In the genomic region with DNA sequence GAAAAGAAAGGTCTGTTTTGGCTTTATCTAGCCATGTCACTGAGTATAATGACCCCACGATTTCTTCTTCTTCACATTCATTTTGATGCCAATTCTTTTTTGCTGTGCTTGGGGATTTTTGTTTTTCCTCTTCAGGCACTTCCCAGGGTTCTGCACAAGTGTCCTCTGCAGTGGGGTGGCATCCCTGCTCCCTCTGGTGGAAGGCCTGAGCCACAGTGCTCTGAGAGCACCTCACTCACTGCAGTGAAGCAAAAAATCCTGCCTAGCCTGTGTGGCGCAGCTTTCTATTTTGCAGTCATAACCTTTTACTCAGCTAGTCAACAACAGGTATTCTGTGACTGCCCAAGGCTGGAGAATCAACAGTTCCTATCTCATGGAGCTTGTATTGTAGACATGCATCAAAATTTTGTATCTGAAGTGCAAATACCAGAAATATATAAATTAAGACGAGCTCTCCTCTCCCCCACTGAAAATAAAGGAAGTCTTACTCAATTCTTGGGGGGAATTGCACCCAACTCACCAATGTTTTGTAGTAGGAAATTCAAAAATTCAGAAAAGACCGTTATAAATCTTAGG, we compare ENCODE assay signal across 8 cellular contexts.
DNase-seq lines count a peak whose midpoint lies in the region; ATAC-seq and TF ChIP-seq lines count a peak whose summit lies in the region.

No MANE protein-coding gene starts in this region.

- H3K79me2 ChIP-seq in GM23338 (replicated peaks; ENCODE audit: insufficient read depth) (no peaks in the 10 kb centered on the region), mammary epithelial cell (ENCODE audit: insufficient read depth, low read length) (no peaks in the 10 kb centered on the region)

- H3K9ac ChIP-seq in mammary epithelial cell (ENCODE audit: insufficient read depth, low read length), result no peak overlapping the region

- peaks cover 1% of the 10 kb centered on the region for H3K27me3 Mint-ChIP-seq in GM23338 (ENCODE audit: insufficient read depth, low read depth, poor library complexity)
- peaks cover 5% of the 10 kb centered on the region for H3K27me3 Mint-ChIP-seq in activated T-cell treated with anti-CD3 and anti-CD28 coated beads, Interleukin-2, amount 50 U/mL, for 4 hours (ENCODE audit: low read depth)

- no peak overlapping the region for H3K27ac ChIP-seq in GM23338 (ENCODE audit: low read depth)
- H3K27ac ChIP-seq in mammary epithelial cell (ENCODE audit: insufficient read depth, low read depth, low read length), result no peak overlapping the region
- no peak overlapping the region for H3K27ac ChIP-seq in testis

- H3K4me3 Mint-ChIP-seq in GM23338, result no peak overlapping the region
- H3K4me3 Mint-ChIP-seq in activated T-cell treated with anti-CD3 and anti-CD28 coated beads, Interleukin-2, amount 50 U/mL, for 4 hours, result no peak overlapping the region

- TF ChIP-seq CTCF in AG09309 (IDR thresholded peaks at IDR 0.05; ENCODE audit: control insufficient read depth, insufficient read depth, low read depth, low read length, missing control alignments) (peak; percentile 82), GM23338 (conservative IDR thresholded peaks at IDR 0.05; ENCODE audit: low read depth in 2 of 2) (peak; percentile 72 to 86), mammary epithelial cell (conservative IDR thresholded peaks at IDR 0.05 in 1 of 2, IDR thresholded peaks at IDR 0.05 in 1 of 2; ENCODE audit: extremely low read depth in 1 of 2, insufficient read depth in 1 of 2, low read depth in 1 of 2, low read length in 2 of 2) (peak; percentile 76 to 93), testis (IDR thresholded peaks at IDR 0.05) (peak; percentile 54 to 72 (median 56))

- no TSS peak for BruUV-seq in mammary epithelial cell (replicated peaks; lab: Mats Ljungman, UMichigan)

- H3K4me3 ChIP-seq in AG09309 (ENCODE audit: control insufficient read depth, low read depth, low read length) (no peak overlapping the region), GM23338 (no peak overlapping the region), mammary epithelial cell (replicated peaks in 1 of 3; ENCODE audit: insufficient read depth in 1 of 3, low read depth in 2 of 3, low read length in 3 of 3) (no peak overlapping the region), testis (no peak overlapping the region)

- in situ Hi-C loops in mammary epithelial cell (cut with MboI; ENCODE audit: low sequenced_read_pairs in 2 of 2), result loop anchor here (10.0 to 25.0 kb wide), 2 partner anchors 173 to 530 kb away; no protein-coding TSS in a partner anchor

- H3K36me3 ChIP-seq in GM23338 (ENCODE audit: insufficient read depth), result no peaks in the 10 kb centered on the region
- H3K36me3 ChIP-seq in mammary epithelial cell (ENCODE audit: insufficient read depth, low read length), result no peaks in the 10 kb centered on the region
- H3K36me3 ChIP-seq in testis (ENCODE audit: low read depth, missing control alignments), result no peaks in the 10 kb centered on the region

- peaks cover 4% of the 10 kb centered on the region; the same call in 2 of the 3 replicates for H3K4me1 Mint-ChIP-seq in GM23338
- no peaks in the 10 kb centered on the region for H3K4me1 Mint-ChIP-seq in activated T-cell treated with anti-CD3 and anti-CD28 coated beads, Interleukin-2, amount 50 U/mL, for 4 hours (ENCODE audit: low read depth)

- no peak overlapping the region for H3K27ac Mint-ChIP-seq in GM23338

- no peaks in the 10 kb centered on the region for H3K9me2 ChIP-seq in GM23338 (ENCODE audit: insufficient read depth)

- H3K27me3 ChIP-seq in GM23338 (ENCODE audit: insufficient read depth) (no peaks in the 10 kb centered on the region), mammary epithelial cell (ENCODE audit: insufficient read depth, low read length) (peaks cover 7% of the 10 kb centered on the region), testis (no peaks in the 10 kb centered on the region)

- no peaks in the 10 kb centered on the region for H4K20me1 ChIP-seq in GM23338 (replicated peaks; ENCODE audit: insufficient read depth)
- H4K20me1 ChIP-seq in mammary epithelial cell (ENCODE audit: insufficient read depth, low read length), result no peaks in the 10 kb centered on the region

- TF ChIP-seq POLR2A in testis (IDR thresholded peaks at IDR 0.05), result no peak

- no peaks in the 10 kb centered on the region for H3K36me3 Mint-ChIP-seq in GM23338 (ENCODE audit: low read depth)
- H3K36me3 Mint-ChIP-seq in activated T-cell treated with anti-CD3 and anti-CD28 coated beads, Interleukin-2, amount 50 U/mL, for 4 hours (ENCODE audit: insufficient read depth), result no peaks in the 10 kb centered on the region

- H3K4me2 ChIP-seq in GM23338, result no peak overlapping the region
- no peak overlapping the region for H3K4me2 ChIP-seq in mammary epithelial cell (ENCODE audit: insufficient read depth, low read depth, low read length)

- WGBS in mammary epithelial cell (ENCODE audit: low coverage, missing lambda C conversion rate), result 45% methylated on average over 4 of the region's 4 CpGs
- 73 to 75% methylated on average over 4 of the region's 4 CpGs for WGBS in testis, 2 donors

- H2AFZ ChIP-seq in GM23338, result no peak overlapping the region
- no peak overlapping the region for H2AFZ ChIP-seq in mammary epithelial cell (ENCODE audit: low read depth, low read length)

- no peaks in the 10 kb centered on the region for H3F3A ChIP-seq in GM23338 (replicated peaks; ENCODE audit: low read depth)

- H3K9me3 Mint-ChIP-seq in GM23338, result no peaks in the 10 kb centered on the region
- no peaks in the 10 kb centered on the region for H3K9me3 Mint-ChIP-seq in activated T-cell treated with anti-CD3 and anti-CD28 coated beads, Interleukin-2, amount 50 U/mL, for 4 hours

- no peaks in the 10 kb centered on the region for H3K9me3 ChIP-seq in mammary epithelial cell (replicated peaks; ENCODE audit: insufficient read depth, low read length)
- no peaks in the 10 kb centered on the region for H3K9me3 ChIP-seq in testis

- intact Hi-C loops in mammary epithelial cell (cut with micrococcal nuclease), result loop anchor here (1.0 to 5.0 kb wide), 6 partner anchors 175 to 822 kb away; no protein-coding TSS in a partner anchor
- intact Hi-C loops in left colon (cut with DNase I, micrococcal nuclease), result loop anchor here in 1 of 2 donors (10.0 kb wide), 1 partner anchor 520 kb away; no protein-coding TSS in a partner anchor
- intact Hi-C loops in testis (cut with DNase I; ENCODE audit: low total_unique reads), result no loop called here

- dilution Hi-C loops in mammary epithelial cell (cut with HindIII; ENCODE audit: low sequenced_read_pairs), result no loop called here

- CTCF ChIA-PET in mammary epithelial cell (lab: Charles Lee; ENCODE audit: low non-redundant PET), result interaction anchor here (0.5 to 0.9 kb wide), 2 partner anchors 526 to 692 kb away, joined by 4 read pairs; no protein-coding TSS in a partner anchor

- H3K4me1 ChIP-seq in GM23338 (ENCODE audit: insufficient read depth), result 0 out of 2 replicates have a peak, but pooled peaks cover under 1% of the 10 kb centered on the region
- H3K4me1 ChIP-seq in mammary epithelial cell (ENCODE audit: insufficient read depth, low read length), result no peaks in the 10 kb centered on the region
- H3K4me1 ChIP-seq in testis, result no peaks in the 10 kb centered on the region

- ATAC-seq in GM23338 (peak; percentile 100), left colon (peak; percentile 64)
- no peak for ATAC-seq in activated T-cell treated with anti-CD3 and anti-CD28 coated beads, Interleukin-2, amount 50 U/mL, for 4 hours
- no peak for ATAC-seq in stimulated activated naive CD8-positive, alpha-beta T cell treated with anti-CD3 and anti-CD28 coated beads, Interleukin-15, Interleukin-2, amounts not matched to agents 100 U/mL and 50 U/mL, for 24 hours

- DNase-seq in AG09309 (ENCODE audit: low read depth) (peak; percentile 20), GM23338 (ENCODE audit: low spot score) (peak; percentile 67), NCI-H69 (lab: John Stamatoyannopoulos, UW) (peak; percentile 85), mammary epithelial cell (peak; percentile 49), left colon (peak; percentile 27 to 32), testis (peak; percentile 78)
- DNase-seq in activated T-cell treated with anti-CD3 and anti-CD28 coated beads, Interleukin-2, amount 50 U/mL, for 4 hours, result no peak
- DNase-seq in stimulated activated naive CD8-positive, alpha-beta T cell treated with anti-CD3 and anti-CD28 coated beads, Interleukin-15, Interleukin-2, amounts not matched to agents 100 U/mL and 50 U/mL, for 24 hours, result no peak

TF ChIP-seq in GM23338, 12 proteins besides CTCF, POLR2A, EP300 and RAD21 (continues in another document):
- TF ChIP-seq NANOG (IDR thresholded peaks at IDR 0.05; ENCODE audit: borderline replicate concordance) (no peak), EZH2phosphoT487 (IDR thresholded peaks at IDR 0.05; ENCODE audit: unreplicated experiment) (no peak), ZNF331 (CRISPR knock-in tag; IDR thresholded peaks at IDR 0.05; ENCODE audit: low read depth) (no peak), ZNF114 (CRISPR knock-in tag; IDR thresholded peaks at IDR 0.05) (no peak)
- TF ChIP-seq, protein P1, sequence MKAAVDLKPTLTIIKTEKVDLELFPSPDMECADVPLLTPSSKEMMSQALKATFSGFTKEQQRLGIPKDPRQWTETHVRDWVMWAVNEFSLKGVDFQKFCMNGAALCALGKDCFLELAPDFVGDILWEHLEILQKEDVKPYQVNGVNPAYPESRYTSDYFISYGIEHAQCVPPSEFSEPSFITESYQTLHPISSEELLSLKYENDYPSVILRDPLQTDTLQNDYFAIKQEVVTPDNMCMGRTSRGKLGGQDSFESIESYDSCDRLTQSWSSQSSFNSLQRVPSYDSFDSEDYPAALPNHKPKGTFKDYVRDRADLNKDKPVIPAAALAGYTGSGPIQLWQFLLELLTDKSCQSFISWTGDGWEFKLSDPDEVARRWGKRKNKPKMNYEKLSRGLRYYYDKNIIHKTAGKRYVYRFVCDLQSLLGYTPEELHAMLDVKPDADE (IDR thresholded peaks at IDR 0.05), result no peak

Comparison
In these comparisons a context has a peak if more than half of its experiments do, and no peak if none do; other contexts are left out.
1. DNase-seq: peak in AG09309 (single experiment), GM23338 (single experiment), NCI-H69 (single experiment), mammary epithelial cell (single experiment), left colon (2 of 2) and testis (single experiment); none in activated T-cell treated with anti-CD3 and anti-CD28 coated beads, Interleukin-2, amount 50 U/mL, for 4 hours (single experiment) and stimulated activated naive CD8-positive, alpha-beta T cell treated with anti-CD3 and anti-CD28 coated beads, Interleukin-15, Interleukin-2, amounts not matched to agents 100 U/mL and 50 U/mL, for 24 hours (single experiment).
2. ATAC-seq: peak in GM23338 (single experiment) and left colon (single experiment); none in activated T-cell treated with anti-CD3 and anti-CD28 coated beads, Interleukin-2, amount 50 U/mL, for 4 hours (0 of 2) and stimulated activated naive CD8-positive, alpha-beta T cell treated with anti-CD3 and anti-CD28 coated beads, Interleukin-15, Interleukin-2, amounts not matched to agents 100 U/mL and 50 U/mL, for 24 hours (single experiment).
3. Peak in every context shown above with its lines, with median percentiles within 50 percentile points of each other: CTCF ChIP-seq.